ENCODE assay signal across 9 cellular contexts in the genomic region with DNA sequence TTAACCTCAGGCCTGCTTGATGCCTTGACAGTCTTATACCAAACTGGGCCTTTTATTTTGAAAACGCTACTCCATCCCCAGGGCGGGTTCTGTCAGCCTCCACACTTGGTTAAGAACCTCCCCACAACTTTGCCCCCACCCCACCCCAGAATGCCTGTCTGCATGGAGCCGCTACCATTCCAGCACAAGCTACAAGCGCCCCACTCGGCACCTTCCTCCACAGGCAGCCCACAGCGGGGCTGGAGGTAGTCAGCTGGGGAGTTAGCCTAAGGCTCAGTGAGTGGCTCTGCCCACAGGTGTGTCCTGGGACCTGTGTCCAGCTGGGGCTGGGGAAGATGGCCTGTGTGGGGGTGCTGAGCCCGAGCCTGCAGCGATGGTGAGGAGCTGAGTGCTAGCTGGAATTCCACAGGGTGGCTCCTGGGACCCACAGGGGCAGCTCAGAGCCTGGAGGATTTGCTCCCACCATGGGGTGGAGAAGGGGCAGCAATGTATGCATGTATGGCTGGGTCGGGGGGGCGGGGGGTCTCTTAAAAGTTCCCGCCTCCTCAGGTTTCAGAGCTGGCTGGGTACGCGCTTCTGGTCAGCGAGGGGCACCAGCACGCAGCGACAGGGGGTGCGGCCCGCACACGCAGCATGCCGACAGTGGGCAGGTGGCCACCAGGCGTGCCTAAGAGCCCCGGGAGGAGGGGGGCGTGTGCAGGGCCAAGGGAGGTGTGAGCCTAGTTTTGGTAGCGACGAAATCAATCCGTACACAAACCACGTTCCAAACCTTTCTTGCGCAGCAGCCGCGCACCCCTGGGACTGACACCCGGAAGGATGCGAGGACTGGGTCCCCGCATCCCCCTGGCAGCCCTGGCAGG. TPM values are rescaled to one million over a fixed set of nuclear protein-coding genes. Genes with fewer than 3 reads are reported as not detected.
A peak's percentile ranks its signal among the peaks of the same experiment; 100 is the strongest.
DNase-seq lines count a peak whose midpoint lies in the region; ATAC-seq and TF ChIP-seq lines count a peak whose summit lies in the region.
"Had no signal": no experiment of that assay in that cellular context is flagged by ENCODE, and none has a peak within 500 bp of the region (broad histone marks: within the 10 kb centered on the region; RNA-seq: fewer than 3 reads in every experiment).

No MANE protein-coding gene starts in this region.

- POLR2A ChIA-PET in WTC11 (lab: Charles Lee): interaction anchor here (0.6 to 1.8 kb wide), 6 partner anchors 12 to 510 kb away, joined by 3 to 5 read pairs (median 4); no protein-coding TSS in a partner anchor

- H3K4me1 Mint-ChIP-seq in WTC11: peaks cover 45% of the 10 kb centered on the region

- H3K9me3 ChIP-seq in cardiac muscle cell (ENCODE audit: low read depth): no peaks in the 10 kb centered on the region

- no peaks in the 10 kb centered on the region for H3K9me3 Mint-ChIP-seq in WTC11

- H3K27me3 ChIP-seq in H7 (ENCODE audit: control insufficient read depth, insufficient read depth, low read length) (peaks cover 17% of the 10 kb centered on the region), cardiac muscle cell (no peaks in the 10 kb centered on the region)

- no peaks in the 10 kb centered on the region for H3K4me1 ChIP-seq in cardiac muscle cell (ENCODE audit: low read depth)

- peaks cover 1% of the 10 kb centered on the region; the same call in 1 of the 2 replicates for H3K36me3 ChIP-seq in H7 (replicated peaks; ENCODE audit: control insufficient read depth, insufficient read depth, low read length)
- H3K36me3 ChIP-seq in cardiac muscle cell: no peaks in the 10 kb centered on the region

- CTCF ChIA-PET in WTC11 (lab: Charles Lee): interaction anchor here (0.6 to 3.1 kb wide), 14 partner anchors 9 to 290 kb away, joined by 3 to 29 read pairs (median 7); a partner anchor contains a TSS

- TF ChIP-seq CTCF in WTC11 (IDR thresholded peaks at IDR 0.05) (no peak), cardiac muscle cell (IDR thresholded peaks at IDR 0.05; ENCODE audit: low read depth, low read length) (no peak)

- ATAC-seq in WTC11: peak; percentile 2; the same call in 1 of the 2 replicates

- no peak overlapping the region for H3K27ac Mint-ChIP-seq in WTC11

- DNase-seq in H7 (peak; percentile 83), WTC11 (ENCODE audit: low spot score) (peak; percentile 43), cardiac muscle cell (ENCODE audit: low read depth in 1 of 2, low spot score in 1 of 2) (no peak), renal cortical epithelial cell (ENCODE audit: low read depth) (peak; percentile 21), NCI-H1048 (lab: John Stamatoyannopoulos, UW) (no peak), SKM-1 (lab: John Stamatoyannopoulos, UW; ENCODE audit: unreplicated experiment) (no peak), NCI-H226 (no peak)
- DNase-seq in effector CD8-positive, alpha-beta T cell (lab: John Stamatoyannopoulos, UW): no peak

- H3K4me3 ChIP-seq in H7 (ENCODE audit: insufficient read depth, low read depth, low read length): peak overlapping the region; percentile 73
- H3K4me3 ChIP-seq in cardiac muscle cell: peak overlapping the region; percentile 46

- peaks cover 29% of the 10 kb centered on the region for H3K27me3 Mint-ChIP-seq in WTC11 (ENCODE audit: low read depth)

- no peak overlapping the region for H3K27ac ChIP-seq in cardiac muscle cell

- H3K4me3 Mint-ChIP-seq in WTC11: peak overlapping the region; percentile 73

- no peaks in the 10 kb centered on the region for H3K36me3 Mint-ChIP-seq in WTC11

TF ChIP-seq in WTC11, 78 proteins besides CTCF, POLR2A, EP300 and RAD21:
- TF ChIP-seq JUN (CRISPR knock-in tag; IDR thresholded peaks at IDR 0.05) (no peak), PRRX2 (CRISPR knock-in tag; IDR thresholded peaks at IDR 0.05) (no peak), ZNF671 (CRISPR knock-in tag; IDR thresholded peaks at IDR 0.05) (no peak), ZNF396 (CRISPR knock-in tag; IDR thresholded peaks at IDR 0.05; ENCODE audit: borderline replicate concordance) (no peak), ZNF138 (CRISPR knock-in tag; conservative IDR thresholded peaks at IDR 0.05) (no peak), NR3C1 (CRISPR knock-in tag; conservative IDR thresholded peaks at IDR 0.05; ENCODE audit: low read depth) (no peak)
- TF ChIP-seq, protein P1, sequence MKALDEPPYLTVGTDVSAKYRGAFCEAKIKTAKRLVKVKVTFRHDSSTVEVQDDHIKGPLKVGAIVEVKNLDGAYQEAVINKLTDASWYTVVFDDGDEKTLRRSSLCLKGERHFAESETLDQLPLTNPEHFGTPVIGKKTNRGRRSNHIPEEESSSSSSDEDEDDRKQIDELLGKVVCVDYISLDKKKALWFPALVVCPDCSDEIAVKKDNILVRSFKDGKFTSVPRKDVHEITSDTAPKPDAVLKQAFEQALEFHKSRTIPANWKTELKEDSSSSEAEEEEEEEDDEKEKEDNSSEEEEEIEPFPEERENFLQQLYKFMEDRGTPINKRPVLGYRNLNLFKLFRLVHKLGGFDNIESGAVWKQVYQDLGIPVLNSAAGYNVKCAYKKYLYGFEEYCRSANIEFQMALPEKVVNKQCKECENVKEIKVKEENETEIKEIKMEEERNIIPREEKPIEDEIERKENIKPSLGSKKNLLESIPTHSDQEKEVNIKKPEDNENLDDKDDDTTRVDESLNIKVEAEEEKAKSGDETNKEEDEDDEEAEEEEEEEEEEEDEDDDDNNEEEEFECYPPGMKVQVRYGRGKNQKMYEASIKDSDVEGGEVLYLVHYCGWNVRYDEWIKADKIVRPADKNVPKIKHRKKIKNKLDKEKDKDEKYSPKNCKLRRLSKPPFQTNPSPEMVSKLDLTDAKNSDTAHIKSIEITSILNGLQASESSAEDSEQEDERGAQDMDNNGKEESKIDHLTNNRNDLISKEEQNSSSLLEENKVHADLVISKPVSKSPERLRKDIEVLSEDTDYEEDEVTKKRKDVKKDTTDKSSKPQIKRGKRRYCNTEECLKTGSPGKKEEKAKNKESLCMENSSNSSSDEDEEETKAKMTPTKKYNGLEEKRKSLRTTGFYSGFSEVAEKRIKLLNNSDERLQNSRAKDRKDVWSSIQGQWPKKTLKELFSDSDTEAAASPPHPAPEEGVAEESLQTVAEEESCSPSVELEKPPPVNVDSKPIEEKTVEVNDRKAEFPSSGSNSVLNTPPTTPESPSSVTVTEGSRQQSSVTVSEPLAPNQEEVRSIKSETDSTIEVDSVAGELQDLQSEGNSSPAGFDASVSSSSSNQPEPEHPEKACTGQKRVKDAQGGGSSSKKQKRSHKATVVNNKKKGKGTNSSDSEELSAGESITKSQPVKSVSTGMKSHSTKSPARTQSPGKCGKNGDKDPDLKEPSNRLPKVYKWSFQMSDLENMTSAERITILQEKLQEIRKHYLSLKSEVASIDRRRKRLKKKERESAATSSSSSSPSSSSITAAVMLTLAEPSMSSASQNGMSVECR (CRISPR knock-in tag; IDR thresholded peaks at IDR 0.05; ENCODE audit: borderline replicate concordance): 0 out of 2 replicates have a peak, but pooled peaks have one; percentile 51
- TF ChIP-seq, protein P2, sequence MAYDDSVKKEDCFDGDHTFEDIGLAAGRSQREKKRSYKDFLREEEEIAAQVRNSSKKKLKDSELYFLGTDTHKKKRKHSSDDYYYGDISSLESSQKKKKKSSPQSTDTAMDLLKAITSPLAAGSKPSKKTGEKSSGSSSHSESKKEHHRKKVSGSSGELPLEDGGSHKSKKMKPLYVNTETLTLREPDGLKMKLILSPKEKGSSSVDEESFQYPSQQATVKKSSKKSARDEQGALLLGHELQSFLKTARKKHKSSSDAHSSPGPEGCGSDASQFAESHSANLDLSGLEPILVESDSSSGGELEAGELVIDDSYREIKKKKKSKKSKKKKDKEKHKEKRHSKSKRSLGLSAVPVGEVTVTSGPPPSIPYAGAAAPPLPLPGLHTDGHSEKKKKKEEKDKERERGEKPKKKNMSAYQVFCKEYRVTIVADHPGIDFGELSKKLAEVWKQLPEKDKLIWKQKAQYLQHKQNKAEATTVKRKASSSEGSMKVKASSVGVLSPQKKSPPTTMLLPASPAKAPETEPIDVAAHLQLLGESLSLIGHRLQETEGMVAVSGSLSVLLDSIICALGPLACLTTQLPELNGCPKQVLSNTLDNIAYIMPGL (CRISPR knock-in tag; IDR thresholded peaks at IDR 0.05): no peak; the same call in 1 of the 2 replicates
- TF ChIP-seq, protein P3, sequence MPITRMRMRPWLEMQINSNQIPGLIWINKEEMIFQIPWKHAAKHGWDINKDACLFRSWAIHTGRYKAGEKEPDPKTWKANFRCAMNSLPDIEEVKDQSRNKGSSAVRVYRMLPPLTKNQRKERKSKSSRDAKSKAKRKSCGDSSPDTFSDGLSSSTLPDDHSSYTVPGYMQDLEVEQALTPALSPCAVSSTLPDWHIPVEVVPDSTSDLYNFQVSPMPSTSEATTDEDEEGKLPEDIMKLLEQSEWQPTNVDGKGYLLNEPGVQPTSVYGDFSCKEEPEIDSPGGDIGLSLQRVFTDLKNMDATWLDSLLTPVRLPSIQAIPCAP (CRISPR knock-in tag; IDR thresholded peaks at IDR 0.05): 0 out of 2 replicates have a peak, but pooled peaks have one; percentile 23
- TF ChIP-seq, protein P4, sequence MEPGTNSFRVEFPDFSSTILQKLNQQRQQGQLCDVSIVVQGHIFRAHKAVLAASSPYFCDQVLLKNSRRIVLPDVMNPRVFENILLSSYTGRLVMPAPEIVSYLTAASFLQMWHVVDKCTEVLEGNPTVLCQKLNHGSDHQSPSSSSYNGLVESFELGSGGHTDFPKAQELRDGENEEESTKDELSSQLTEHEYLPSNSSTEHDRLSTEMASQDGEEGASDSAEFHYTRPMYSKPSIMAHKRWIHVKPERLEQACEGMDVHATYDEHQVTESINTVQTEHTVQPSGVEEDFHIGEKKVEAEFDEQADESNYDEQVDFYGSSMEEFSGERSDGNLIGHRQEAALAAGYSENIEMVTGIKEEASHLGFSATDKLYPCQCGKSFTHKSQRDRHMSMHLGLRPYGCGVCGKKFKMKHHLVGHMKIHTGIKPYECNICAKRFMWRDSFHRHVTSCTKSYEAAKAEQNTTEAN (CRISPR knock-in tag; IDR thresholded peaks at IDR 0.05): no peak

RNA-seq across cellular contexts. Expression of a gene that starts 0.9 kb away (rescaled TPM):
- 44.3 and 57.7 TPM in 2 replicates for total RNA-seq in H7 (2014; rRNA removed; shearing (Covaris generic))
- total RNA-seq in WTC11 (2021) (18.3 to 20.2 TPM (median 19.7 TPM) in 3 replicates), cardiac muscle cell (24.7 and 30.4 TPM in 2 replicates), renal cortical epithelial cell (21.7 and 22.7 TPM in 2 replicates)
- polyA plus RNA-seq in cardiac muscle cell: 18.0 and 29.9 TPM in 2 replicates

RNA-seq across cellular contexts. Expression of a gene that starts 15.2 kb away (rescaled TPM):
- not detected in 2 replicates for total RNA-seq in H7 (2014; rRNA removed; shearing (Covaris generic))
- total RNA-seq in WTC11 (2021) (not detected in 3 replicates), cardiac muscle cell (0.39 TPM in 1 of 2 replicates, not detected in the other), renal cortical epithelial cell (not detected in 2 replicates)
- polyA plus RNA-seq in cardiac muscle cell: 3.5 TPM in 1 of 2 replicates, not detected in the other
- total RNA-seq: myocyte had no signal

RNA-seq across cellular contexts. Expression of a gene that starts 45.4 kb away (rescaled TPM):
- not detected in 2 replicates for total RNA-seq in H7 (2014; rRNA removed; shearing (Covaris generic))
- total RNA-seq in WTC11 (2021) (0.35 to 1.2 TPM (median 0.66 TPM) in 3 replicates), cardiac muscle cell (1.4 and 1.7 TPM in 2 replicates), renal cortical epithelial cell (0.52 TPM in 1 of 2 replicates, not detected in the other)
- 0.21 TPM in 1 of 2 replicates, not detected in the other for polyA plus RNA-seq in cardiac muscle cell

Comparison
In these comparisons a context has a peak if more than half of its experiments do, and no peak if none do; other contexts are left out.
1. DNase-seq: peak in H7 (single experiment), WTC11 (single experiment) and renal cortical epithelial cell (single experiment); none in cardiac muscle cell (0 of 2), NCI-H1048 (single experiment), effector CD8-positive, alpha-beta T cell (single experiment), SKM-1 (single experiment) and NCI-H226 (single experiment).